ENCODE assay signal across 33 cellular contexts in genomic region chr2:240811346-240812300, GRCh38. TPM values are rescaled to one million over a fixed set of nuclear protein-coding genes. Genes with fewer than 3 reads are reported as not detected.
DNase-seq lines count a peak whose midpoint lies in the region; ATAC-seq and TF ChIP-seq lines count a peak whose summit lies in the region.
"Had no signal": no experiment of that assay in that cellular context is flagged by ENCODE, and none has a peak within 500 bp of the region (broad histone marks: within the 10 kb centered on the region; RNA-seq: fewer than 3 reads in every experiment).

No MANE protein-coding gene starts in this region.

- no TSS peak for BruUV-seq in IMR-90 (replicated peaks; lab: Mats Ljungman, UMichigan)

- no peak overlapping the region for H4K5ac ChIP-seq in IMR-90 (ENCODE audit: low read depth, low read length)

- H2AK9ac ChIP-seq in IMR-90 (replicated peaks; ENCODE audit: low read depth, low read length, poor library complexity): no peak overlapping the region

- H3K9ac ChIP-seq in IMR-90 (ENCODE audit: low read depth, low read length): no peak overlapping the region

- TF ChIP-seq CTCF in IMR-90 (conservative IDR thresholded peaks at IDR 0.05; ENCODE audit: low read depth, low read length): no peak
- TF ChIP-seq CTCF in lower lobe of right lung (IDR thresholded peaks at IDR 0.05): no peak
- no peak for TF ChIP-seq CTCF in suprapubic skin (IDR thresholded peaks at IDR 0.05)

- no peak overlapping the region for H4K8ac ChIP-seq in IMR-90 (ENCODE audit: low read depth in 2 of 2, low read length in 2 of 2)

- no peak overlapping the region for H3K23ac ChIP-seq in IMR-90 (ENCODE audit: low read depth, low read length)

- no peak for TF ChIP-seq EP300 in suprapubic skin (IDR thresholded peaks at IDR 0.05)

- no peaks in the 10 kb centered on the region for H3K36me3 Mint-ChIP-seq in activated T-cell treated with anti-CD3 and anti-CD28 coated beads, Interleukin-2, amount 50 U/mL, for 24 hours (ENCODE audit: low read depth)
- H3K36me3 Mint-ChIP-seq: activated naive CD8-positive, alpha-beta T cell treated with anti-CD3 and anti-CD28 coated beads, Interleukin-2, amount 10 ng/mL, durations not matched to agents 7 days and 5 days; stimulated activated memory B cell treated with anti-CD40 and anti-IgM and Interleukin-4, amounts not matched to agents 10 μg/mL and 1 μg/mL and 100 μg/mL, for 72 hours had no signal

- H3K9me3 ChIP-seq in IMR-90 (ENCODE audit: control insufficient read depth, insufficient read depth, low read length) (peaks cover 17% of the 10 kb centered on the region), lower lobe of right lung (no peaks in the 10 kb centered on the region), suprapubic skin (no peaks in the 10 kb centered on the region)
- H3K9me3 ChIP-seq: pancreas, vagina had no signal

- no peaks in the 10 kb centered on the region for H3K4me1 ChIP-seq in IMR-90 (ENCODE audit: control insufficient read depth, insufficient read depth, low read length)
- no peaks in the 10 kb centered on the region for H3K4me1 ChIP-seq in lower lobe of right lung
- no peaks in the 10 kb centered on the region for H3K4me1 ChIP-seq in suprapubic skin
- H3K4me1 ChIP-seq: pancreas, vagina had no signal

- H4K20me1 ChIP-seq in IMR-90 (ENCODE audit: insufficient read depth, low read length): no peaks in the 10 kb centered on the region; the same call in 1 of the 2 replicates

- ATAC-seq in IMR-90 (ENCODE audit: low read depth) (no peak), lower lobe of right lung (no peak)
- ATAC-seq: activated T-helper 17 cell treated with anti-CD3 and anti-CD28 coated beads, Interleukin-2, amount 50 U/mL, for 72 hours; pancreas; PC-3; right cardiac atrium; stimulated activated memory B cell treated with anti-CD40 and anti-IgM and Interleukin-4, amounts not matched to agents 10 μg/mL and 1 μg/mL and 100 μg/mL, for 72 hours had no signal

- no peak overlapping the region for H3K56ac ChIP-seq in IMR-90 (ENCODE audit: extremely low read depth, insufficient read depth, low read length)

- H4K91ac ChIP-seq in IMR-90 (ENCODE audit: insufficient read depth, low read depth, low read length): no peak overlapping the region

- no peak for TF ChIP-seq RAD21 in IMR-90 (IDR thresholded peaks at IDR 0.05; ENCODE audit: low read length)

- H3K27me3 Mint-ChIP-seq in activated T-cell treated with anti-CD3 and anti-CD28 coated beads, Interleukin-2, amount 50 U/mL, for 24 hours: peaks cover 7% of the 10 kb centered on the region
- H3K27me3 Mint-ChIP-seq: activated T-helper 17 cell treated with anti-CD3 and anti-CD28 coated beads, Interleukin-2, amount 50 U/mL, for 72 hours had no signal

- WGBS in IMR-90 (ENCODE audit: extremely low coverage in 2 of 2, insufficient read length in 1 of 2), 2 experiments: 76% methylated on average over 14 of the region's 17 CpGs; no CpG with 5 or more reads in 1 of the 2 experiments
- 88% methylated on average over 12 of the region's 17 CpGs for WGBS in suprapubic skin

- H3K4me3 ChIP-seq in IMR-90 (ENCODE audit: insufficient read depth, low read depth, low read length): no peak overlapping the region
- H3K4me3 ChIP-seq in lower lobe of right lung: no peak overlapping the region
- no peak overlapping the region for H3K4me3 ChIP-seq in suprapubic skin
- H3K4me3 ChIP-seq: lung, pancreas, vagina had no signal

- CTCF ChIA-PET in IMR-90 (lab: Yijun Ruan, JAX): no interaction called here

- no peak overlapping the region for H3K27ac Mint-ChIP-seq in activated T-cell treated with anti-CD3 and anti-CD28 coated beads, Interleukin-2, amount 50 U/mL, for 24 hours
- H3K27ac Mint-ChIP-seq: activated CD4-positive, alpha-beta T cell treated with anti-CD3 and anti-CD28 coated beads, Interleukin-2, amount 10 ng/mL, durations not matched to agents 24 days and 14 days; activated naive CD8-positive, alpha-beta T cell treated with anti-CD3 and anti-CD28 coated beads, Interleukin-2, amount 10 ng/mL, durations not matched to agents 7 days and 5 days; activated T-helper 17 cell treated with anti-CD3 and anti-CD28 coated beads, Interleukin-2, amount 50 U/mL, for 72 hours; nephron progenitor cell; stimulated activated memory B cell treated with anti-CD40 and anti-IgM and Interleukin-4, amounts not matched to agents 10 μg/mL and 1 μg/mL and 100 μg/mL, for 72 hours had no signal

- TF ChIP-seq POLR2A in IMR-90 (IDR thresholded peaks at IDR 0.05; ENCODE audit: low read depth, low read length): no peak
- TF ChIP-seq POLR2A in suprapubic skin (IDR thresholded peaks at IDR 0.05): no peak

- no peak overlapping the region for H3K14ac ChIP-seq in IMR-90 (replicated peaks; ENCODE audit: low read depth, low read length)

- dilution Hi-C loops in IMR-90 (cut with HindIII; ENCODE audit: low sequenced_read_pairs, unreplicated experiment): no loop called here

- no peak overlapping the region for H2BK5ac ChIP-seq in IMR-90 (ENCODE audit: low read depth, low read length, poor library complexity, severe bottlenecking)

- H3K4me2 ChIP-seq in IMR-90 (ENCODE audit: low read depth, low read length): no peak overlapping the region

- no peak overlapping the region for H2BK20ac ChIP-seq in IMR-90 (ENCODE audit: low read depth, low read length)

- no peak overlapping the region for H3K4ac ChIP-seq in IMR-90 (ENCODE audit: low read depth, low read length)

- H3K18ac ChIP-seq in IMR-90 (ENCODE audit: low read depth, low read length): no peak overlapping the region

- no peaks in the 10 kb centered on the region for H3K9me1 ChIP-seq in IMR-90 (ENCODE audit: insufficient read depth, low read length)

- H3K27me3 ChIP-seq in IMR-90 (ENCODE audit: control insufficient read depth, insufficient read depth, low read length): peaks cover 5% of the 10 kb centered on the region
- H3K27me3 ChIP-seq in lower lobe of right lung (ENCODE audit: low read depth): peaks cover under 1% of the 10 kb centered on the region
- H3K27me3 ChIP-seq in suprapubic skin: peaks cover 26% of the 10 kb centered on the region
- H3K27me3 ChIP-seq: pancreas, vagina had no signal

- DNase-seq in activated T-cell treated with anti-CD3 and anti-CD28 coated beads, Interleukin-2, amount 50 U/mL, for 24 hours: peak; percentile 19
- DNase-seq in activated T-cell treated with anti-CD3 and anti-CD28 coated beads for 4 hours (no peak), IMR-90 (no peak), lower lobe of right lung (peak; percentile 34), suprapubic skin (ENCODE audit: low spot score in 2 of 2) (peak; percentile 44 to 71), foreskin melanocyte (no peak), GM03348 (ENCODE audit: low spot score) (no peak), amygdala (lab: John Stamatoyannopoulos, UW) (no peak)
- DNase-seq: activated CD4-positive, alpha-beta T cell treated with anti-CD3 and anti-CD28 coated beads, Interleukin-2, amount 10 ng/mL, durations not matched to agents 24 days and 14 days; activated naive CD8-positive, alpha-beta T cell treated with anti-CD3 and anti-CD28 coated beads, Interleukin-2, amount 10 ng/mL, durations not matched to agents 7 days and 5 days; AML-193; DMS153; NCI-H1092; NCI-H187; NCI-H2171; NCI-H510A treated with DMSO at 0.1 percent for 48 hours; nephron progenitor cell; NK-92 treated with Interleukin-12 subunit alpha and Interleukin-12 subunit beta, amount 100 ng/mL, for 24 hours; PC-3; SHP77 treated with DMSO at 0.1 percent for 48 hours; stimulated activated CD4-positive, alpha-beta T cell treated with anti-CD3 and anti-CD28 coated beads, Interleukin-4, amount 100 ng/mL, for 24 hours had no signal

- H2AFZ ChIP-seq in IMR-90 (replicated peaks; ENCODE audit: low read length, poor library complexity): peak overlapping the region; percentile 43

- H3K36me3 ChIP-seq in IMR-90 (ENCODE audit: control insufficient read depth, insufficient read depth, low read length) (no peaks in the 10 kb centered on the region), lower lobe of right lung (no peaks in the 10 kb centered on the region), suprapubic skin (no peaks in the 10 kb centered on the region)
- H3K36me3 ChIP-seq: pancreas, vagina had no signal

- POLR2A ChIA-PET in IMR-90 (lab: Charles Lee; ENCODE audit: unreplicated experiment): no interaction called here

- H3K79me1 ChIP-seq in IMR-90 (ENCODE audit: low read depth in 1 of 2, low read length in 2 of 2): no peaks in the 10 kb centered on the region

- H3K27ac ChIP-seq in IMR-90 (ENCODE audit: insufficient read depth, low read length): no peak overlapping the region
- no peak overlapping the region for H3K27ac ChIP-seq in lower lobe of right lung
- H3K27ac ChIP-seq in suprapubic skin: no peak overlapping the region
- H3K27ac ChIP-seq: pancreas, vagina had no signal

- H2AK5ac ChIP-seq in IMR-90 (ENCODE audit: low read depth, low read length): no peak overlapping the region

- no peaks in the 10 kb centered on the region for H3K4me1 Mint-ChIP-seq in activated T-cell treated with anti-CD3 and anti-CD28 coated beads, Interleukin-2, amount 50 U/mL, for 24 hours (ENCODE audit: low read depth)
- H3K4me1 Mint-ChIP-seq: activated CD4-positive, alpha-beta T cell treated with anti-CD3 and anti-CD28 coated beads, Interleukin-2, amount 10 ng/mL, durations not matched to agents 24 days and 14 days; activated naive CD8-positive, alpha-beta T cell treated with anti-CD3 and anti-CD28 coated beads, Interleukin-2, amount 10 ng/mL, durations not matched to agents 7 days and 5 days; activated T-helper 17 cell treated with anti-CD3 and anti-CD28 coated beads, Interleukin-2, amount 50 U/mL, for 72 hours; CD8-positive, alpha-beta memory T cell; nephron progenitor cell; stimulated activated memory B cell treated with anti-CD40 and anti-IgM and Interleukin-4, amounts not matched to agents 10 μg/mL and 1 μg/mL and 100 μg/mL, for 72 hours had no signal

- H3K4me3 Mint-ChIP-seq in activated T-cell treated with anti-CD3 and anti-CD28 coated beads, Interleukin-2, amount 50 U/mL, for 24 hours: no peak overlapping the region
- H3K4me3 Mint-ChIP-seq: activated CD4-positive, alpha-beta T cell treated with anti-CD3 and anti-CD28 coated beads, Interleukin-2, amount 10 ng/mL, durations not matched to agents 24 days and 14 days; activated naive CD8-positive, alpha-beta T cell treated with anti-CD3 and anti-CD28 coated beads, Interleukin-2, amount 10 ng/mL, durations not matched to agents 7 days and 5 days; activated T-helper 17 cell treated with anti-CD3 and anti-CD28 coated beads, Interleukin-2, amount 50 U/mL, for 72 hours; CD8-positive, alpha-beta memory T cell; nephron progenitor cell; stimulated activated memory B cell treated with anti-CD40 and anti-IgM and Interleukin-4, amounts not matched to agents 10 μg/mL and 1 μg/mL and 100 μg/mL, for 72 hours had no signal

- intact Hi-C loops in IMR-90 (cut with micrococcal nuclease) (no loop called here), lower lobe of right lung (cut with DNase I) (no loop called here)

- no peak overlapping the region for H2BK15ac ChIP-seq in IMR-90 (ENCODE audit: low read depth, low read length)

- in situ Hi-C loops in IMR-90 (cut with MboI; ENCODE audit: low sequenced_read_pairs): no loop called here

- H2BK120ac ChIP-seq in IMR-90 (ENCODE audit: low read depth, low read length): no peak overlapping the region

- H3K9me3 Mint-ChIP-seq in activated T-cell treated with anti-CD3 and anti-CD28 coated beads, Interleukin-2, amount 50 U/mL, for 24 hours: no peaks in the 10 kb centered on the region

RNA-seq across cellular contexts. Expression of gene KIF1A, which starts 8.4 kb away (rescaled TPM):
- total RNA-seq in IMR-90 (2012; rRNA removed) (under 0.01 TPM in 1 of 2 replicates, not detected in the other), lower lobe of right lung (0.24 TPM), suprapubic skin (10 to 100 TPM in 1 of 4 donors, 1 to 10 TPM in 3; 2.9 to 15.9 (median 3.2) TPM)
- polyA plus RNA-seq in IMR-90 (2012; rRNA removed): not detected in 2 replicates
- polyA plus RNA-seq in IMR-90 (2012; cell fraction: cytosol; rRNA removed): not detected in 2 replicates
- 0.01 TPM in 2 replicates for polyA plus RNA-seq in IMR-90 (2012; cell fraction: nucleus; rRNA removed; ENCODE audit: low replicate concordance)
- total RNA-seq: fibroblast of lung, PC-3 had no signal
- polyA plus RNA-seq: CD8-positive, alpha-beta memory T cell had no signal

RNA-seq across cellular contexts. Expression of gene AGXT, which starts 57.0 kb away (rescaled TPM):
- total RNA-seq in IMR-90 (2012; rRNA removed) (not detected in 2 replicates), lower lobe of right lung (not detected), suprapubic skin (under 1 TPM in 1 of 4 donors, not detected in 3; 0.80 TPM)
- not detected in 2 replicates for polyA plus RNA-seq in IMR-90 (2012; rRNA removed)
- not detected in 2 replicates for polyA plus RNA-seq in IMR-90 (2012; cell fraction: cytosol; rRNA removed)
- polyA plus RNA-seq in IMR-90 (2012; cell fraction: nucleus; rRNA removed; ENCODE audit: low replicate concordance): not detected in 2 replicates
- total RNA-seq: activated CD4-positive, alpha-beta T cell treated with anti-CD3 and anti-CD28 coated beads, Interleukin-2, amount 10 ng/mL, durations not matched to agents 24 days and 14 days; activated naive CD8-positive, alpha-beta T cell treated with anti-CD3 and anti-CD28 coated beads, Interleukin-2, amount 10 ng/mL, durations not matched to agents 7 days and 5 days; activated T-helper 17 cell treated with anti-CD3 and anti-CD28 coated beads, Interleukin-2, amount 50 U/mL, for 72 hours; CD8-positive, alpha-beta memory T cell; dermis microvascular lymphatic vessel endothelial cell; endothelial cell of umbilical vein; fibroblast of lung; H4; PC-3; right cardiac atrium; temporal lobe; vagina had no signal
- polyA plus RNA-seq: CD8-positive, alpha-beta memory T cell; endothelial cell of umbilical vein; fibroblast of lung had no signal

Comparison
In these comparisons a context has a peak if more than half of its experiments do, and no peak if none do; other contexts are left out.
1. DNase-seq: peak in activated T-cell treated with anti-CD3 and anti-CD28 coated beads, Interleukin-2, amount 50 U/mL, for 24 hours (single experiment), lower lobe of right lung (single experiment) and suprapubic skin (2 of 2); none in activated T-cell treated with anti-CD3 and anti-CD28 coated beads for 4 hours (single experiment), IMR-90 (single experiment), foreskin melanocyte (single experiment), GM03348 (single experiment) and amygdala (0 of 56).